ENCODE assay signal across 13 cellular contexts in genomic region chr2:239318091-239318725, GRCh38.
DNase-seq lines count a peak whose midpoint lies in the region; ATAC-seq and TF ChIP-seq lines count a peak whose summit lies in the region.
"Had no signal": no experiment of that assay in that cellular context is flagged by ENCODE, and none has a peak within 500 bp of the region (broad histone marks: within the 10 kb centered on the region; RNA-seq: fewer than 3 reads in every experiment).

No MANE protein-coding gene starts in this region.

- H3K4me3 ChIP-seq in muscle layer of colon (ENCODE audit: low read depth in 1 of 2, low read length in 2 of 2): peak overlapping the region; percentile 10 to 50
- no peak overlapping the region for H3K4me3 ChIP-seq in tibial nerve

- H3K36me3 ChIP-seq in muscle layer of colon (ENCODE audit: insufficient read depth, low read length): no peaks in the 10 kb centered on the region
- no peaks in the 10 kb centered on the region for H3K36me3 ChIP-seq in tibial nerve

- no peak overlapping the region for H3K9ac ChIP-seq in muscle layer of colon (ENCODE audit: low read length)

- TF ChIP-seq CTCF in endothelial cell (IDR thresholded peaks at IDR 0.05; ENCODE audit: unreplicated experiment) (no peak), tibial nerve (IDR thresholded peaks at IDR 0.05) (no peak)

- WGBS in tibial nerve, 2 donors: 63 to 67% methylated on average over 20 of the region's 20 CpGs

- H3K36me3 Mint-ChIP-seq in endothelial cell (ENCODE audit: low read depth, unreplicated experiment): peaks cover 11% of the 10 kb centered on the region

- no peaks in the 10 kb centered on the region for H3K27me3 Mint-ChIP-seq in endothelial cell (ENCODE audit: unreplicated experiment)
- H3K27me3 Mint-ChIP-seq: stimulated activated naive CD8-positive, alpha-beta T cell treated with anti-CD3 and anti-CD28 coated beads, Interleukin-15, amount 100 ng/mL, for 72 hours had no signal

- H3K9me3 ChIP-seq in muscle layer of colon (ENCODE audit: low read length) (no peaks in the 10 kb centered on the region), tibial nerve (no peaks in the 10 kb centered on the region)
- H3K9me3 ChIP-seq: MG63 had no signal

- H3K9me3 Mint-ChIP-seq in endothelial cell (ENCODE audit: unreplicated experiment): no peaks in the 10 kb centered on the region

- peak overlapping the region; percentile 61 for H3K27ac Mint-ChIP-seq in endothelial cell (ENCODE audit: unreplicated experiment)

- H3K27ac ChIP-seq in muscle layer of colon (ENCODE audit: low read depth, low read length) (peak overlapping the region; percentile 85), tibial nerve (peak overlapping the region; percentile 64 to 92 (median 83))

- H3K27me3 ChIP-seq in muscle layer of colon (ENCODE audit: control insufficient read depth in 1 of 2, insufficient read depth in 2 of 2, low read length in 2 of 2) (no peaks in the 10 kb centered on the region), tibial nerve (no peaks in the 10 kb centered on the region)
- H3K27me3 ChIP-seq: MG63 had no signal

- DNase-seq in activated T-cell treated with anti-CD3 and anti-CD28 coated beads, Interleukin-2, amount 50 U/mL, for 1 hour: peak; percentile 7
- DNase-seq in activated T-cell treated with anti-CD3 and anti-CD28 coated beads for 4 hours (no peak), endothelial cell (ENCODE audit: low spot score) (no peak), tibial nerve (ENCODE audit: low spot score in 2 of 2) (no peak), NCI-H2227 (lab: John Stamatoyannopoulos, UW; ENCODE audit: unreplicated experiment) (no peak), germinal center (ENCODE audit: low spot score) (no peak)
- DNase-seq: cerebellar nuclear complex, GDM1, MG63, NCI-H524 treated with DMSO at 0.1 percent for 48 hours had no signal

- H3K4me1 Mint-ChIP-seq in endothelial cell (ENCODE audit: unreplicated experiment): peaks cover 17% of the 10 kb centered on the region

- ATAC-seq in HG03354 (IDR thresholded peaks at IDR 0.05; ENCODE audit: poor library complexity, severe bottlenecking, unreplicated experiment): no peak
- ATAC-seq: stimulated activated naive CD8-positive, alpha-beta T cell treated with anti-CD3 and anti-CD28 coated beads, Interleukin-15, amount 100 ng/mL, for 72 hours had no signal

- no peak overlapping the region for H3K4me3 Mint-ChIP-seq in endothelial cell (ENCODE audit: unreplicated experiment)

- H3K4me1 ChIP-seq in muscle layer of colon (ENCODE audit: insufficient read depth, low read length) (peaks cover 59% of the 10 kb centered on the region), tibial nerve (peaks cover 0 to 74% (median 31%) of the 10 kb centered on the region in 4 donors)

- peak in 1 of 2 donors; percentile 7 for TF ChIP-seq EP300 in tibial nerve (IDR thresholded peaks at IDR 0.05)

- TF ChIP-seq POLR2A in tibial nerve (IDR thresholded peaks at IDR 0.05): no peak

Comparison
In these comparisons a context has a peak if more than half of its experiments do, and no peak if none do; other contexts are left out.
1. H3K4me3 ChIP-seq: peak in muscle layer of colon (2 of 2); none in tibial nerve (0 of 4).